Comparison of ENCODE assay signal across 1 cellular context in genomic region chr1:100036718-100037664, GRCh38.
TF ChIP-seq lines count a peak whose summit lies in the region.

No MANE protein-coding gene starts in this region.

TF ChIP-seq in K562, 482 proteins besides CTCF, POLR2A, EP300 and RAD21 (continued from another document):
- TF ChIP-seq ZFP91 (CRISPR knock-in tag; IDR thresholded peaks at IDR 0.05) (no peak), SAP30 (IDR thresholded peaks at IDR 0.05; ENCODE audit: borderline replicate concordance, insufficient read depth, low read depth, low read length, poor library complexity, severe bottlenecking) (peak; percentile 7), FOXK2 (conservative IDR thresholded peaks at IDR 0.05 in 1 of 2, IDR thresholded peaks at IDR 0.05 in 1 of 2; ENCODE audit: low read depth in 2 of 2) (peak in 1 of 2 experiments; percentile 49; a peak in 2 of 4 replicates), CBX5 (IDR thresholded peaks at IDR 0.05; ENCODE audit: borderline replicate concordance, low read depth) (0 out of 2 replicates have a peak, but pooled peaks have one; percentile 14), TAL1 (IDR thresholded peaks at IDR 0.05) (no peak), SMAD2 (IDR thresholded peaks at IDR 0.05; ENCODE audit: low read depth, low read length) (no peak), SMC3 (conservative IDR thresholded peaks at IDR 0.05; ENCODE audit: insufficient read depth, low read depth, low read length) (0 out of 2 replicates have a peak, but pooled peaks have one; percentile 6), STAT5A (IDR thresholded peaks at IDR 0.05; ENCODE audit: borderline replicate concordance, low read length) (peak; percentile 5; the same call in 1 of the 2 replicates), EHMT2 (IDR thresholded peaks at IDR 0.05) (0 out of 2 replicates have a peak, but pooled peaks have one; percentile 31), HMG20B (CRISPR knock-in tag; IDR thresholded peaks at IDR 0.05) (no peak), LCOR (CRISPR knock-in tag; IDR thresholded peaks at IDR 0.05) (peak; percentile 38; the same call in 1 of the 2 replicates)
- TF ChIP-seq, protein P1, sequence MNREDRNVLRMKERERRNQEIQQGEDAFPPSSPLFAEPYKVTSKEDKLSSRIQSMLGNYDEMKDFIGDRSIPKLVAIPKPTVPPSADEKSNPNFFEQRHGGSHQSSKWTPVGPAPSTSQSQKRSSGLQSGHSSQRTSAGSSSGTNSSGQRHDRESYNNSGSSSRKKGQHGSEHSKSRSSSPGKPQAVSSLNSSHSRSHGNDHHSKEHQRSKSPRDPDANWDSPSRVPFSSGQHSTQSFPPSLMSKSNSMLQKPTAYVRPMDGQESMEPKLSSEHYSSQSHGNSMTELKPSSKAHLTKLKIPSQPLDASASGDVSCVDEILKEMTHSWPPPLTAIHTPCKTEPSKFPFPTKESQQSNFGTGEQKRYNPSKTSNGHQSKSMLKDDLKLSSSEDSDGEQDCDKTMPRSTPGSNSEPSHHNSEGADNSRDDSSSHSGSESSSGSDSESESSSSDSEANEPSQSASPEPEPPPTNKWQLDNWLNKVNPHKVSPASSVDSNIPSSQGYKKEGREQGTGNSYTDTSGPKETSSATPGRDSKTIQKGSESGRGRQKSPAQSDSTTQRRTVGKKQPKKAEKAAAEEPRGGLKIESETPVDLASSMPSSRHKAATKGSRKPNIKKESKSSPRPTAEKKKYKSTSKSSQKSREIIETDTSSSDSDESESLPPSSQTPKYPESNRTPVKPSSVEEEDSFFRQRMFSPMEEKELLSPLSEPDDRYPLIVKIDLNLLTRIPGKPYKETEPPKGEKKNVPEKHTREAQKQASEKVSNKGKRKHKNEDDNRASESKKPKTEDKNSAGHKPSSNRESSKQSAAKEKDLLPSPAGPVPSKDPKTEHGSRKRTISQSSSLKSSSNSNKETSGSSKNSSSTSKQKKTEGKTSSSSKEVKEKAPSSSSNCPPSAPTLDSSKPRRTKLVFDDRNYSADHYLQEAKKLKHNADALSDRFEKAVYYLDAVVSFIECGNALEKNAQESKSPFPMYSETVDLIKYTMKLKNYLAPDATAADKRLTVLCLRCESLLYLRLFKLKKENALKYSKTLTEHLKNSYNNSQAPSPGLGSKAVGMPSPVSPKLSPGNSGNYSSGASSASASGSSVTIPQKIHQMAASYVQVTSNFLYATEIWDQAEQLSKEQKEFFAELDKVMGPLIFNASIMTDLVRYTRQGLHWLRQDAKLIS (CRISPR knock-in tag; IDR thresholded peaks at IDR 0.05): 0 out of 2 replicates have a peak, but pooled peaks have one; percentile 61
